In the genomic region with DNA sequence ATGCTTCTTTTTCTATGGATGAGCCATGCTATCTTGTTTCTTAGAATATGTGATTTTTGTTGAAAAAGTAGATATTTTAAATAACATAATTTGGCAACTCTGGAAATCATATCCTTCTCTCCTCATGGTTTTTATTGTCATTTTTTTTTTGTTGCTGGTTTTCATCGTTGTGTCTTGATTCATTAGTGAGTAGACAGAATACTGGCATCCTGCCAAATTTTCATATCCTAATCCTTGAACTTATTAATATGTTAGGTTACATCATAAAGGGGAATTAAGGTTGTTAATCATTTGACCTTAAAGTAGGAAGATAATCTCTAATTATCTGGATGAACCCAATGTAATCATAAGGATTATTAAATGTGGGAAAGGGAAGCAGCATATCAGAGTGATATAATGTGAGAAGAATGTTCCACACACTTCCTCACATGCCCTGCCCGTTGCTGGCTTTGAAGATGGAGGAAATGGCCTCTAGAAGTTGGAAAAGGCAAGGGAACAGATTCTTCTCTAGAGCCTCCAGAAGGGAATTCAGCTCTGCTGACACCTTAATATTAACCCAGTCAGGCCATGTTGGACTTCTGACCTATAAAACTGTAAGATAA, we compare ENCODE assay signal across 16 cellular contexts.
DNase-seq lines count a peak whose midpoint lies in the region.
"Had no signal": no experiment of that assay in that cellular context is flagged by ENCODE, and none has a peak within 500 bp of the region (broad histone marks: within the 10 kb centered on the region; RNA-seq: fewer than 3 reads in every experiment).

No MANE protein-coding gene starts in this region.

- H3K27me3 ChIP-seq in mesenchymal stem cell (ENCODE audit: control insufficient read depth in 1 of 2, insufficient read depth in 1 of 2, low read length in 2 of 2), result no peaks in the 10 kb centered on the region
- H3K27me3 ChIP-seq: neural progenitor cell had no signal

- no peak overlapping the region for H3K14ac ChIP-seq in mesenchymal stem cell (ENCODE audit: low read length in 2 of 2)

- H3K9ac ChIP-seq in mesenchymal stem cell (ENCODE audit: low read length), result no peak overlapping the region
- H3K9ac ChIP-seq: neural progenitor cell had no signal

- DNase-seq in HCEC 1CT, result peak; percentile 11
- peak; percentile 18 for DNase-seq in NCI-H69 (lab: John Stamatoyannopoulos, UW)
- no peak for DNase-seq in epithelial cell of prostate (ENCODE audit: low read depth, low spot score)
- peak; percentile 35 for DNase-seq in mesenchymal stem cell
- DNase-seq in C1 segment of cervical spinal cord (lab: John Stamatoyannopoulos, UW), result no peak
- DNase-seq in OCI-M1 (lab: John Stamatoyannopoulos, UW), result no peak
- DNase-seq in HK-2 (ENCODE audit: unreplicated experiment), result no peak
- DNase-seq: activated CD4-positive, alpha-beta memory T cell treated with anti-CD3 and anti-CD28 coated beads for 36 hours; effector memory CD8-positive, alpha-beta T cell; hypothalamus; NCI-H510A; RPMI8226; T1000 had no signal

- H2AFZ ChIP-seq in mesenchymal stem cell (ENCODE audit: low read depth, low read length), result no peak overlapping the region
- H2AFZ ChIP-seq: neural progenitor cell had no signal

- H3K27ac ChIP-seq in epithelial cell of prostate, result peak overlapping the region; percentile 6
- H3K27ac ChIP-seq in mesenchymal stem cell (ENCODE audit: low read length, poor library complexity, severe bottlenecking), result no peak overlapping the region
- H3K27ac ChIP-seq: neural progenitor cell, skin epidermis had no signal

- H3K79me1 ChIP-seq in mesenchymal stem cell (replicated peaks; ENCODE audit: low read length, poor library complexity, severe bottlenecking), result no peaks in the 10 kb centered on the region

- H3K4me1 ChIP-seq in mesenchymal stem cell (ENCODE audit: control insufficient read depth, insufficient read depth, low read depth, low read length), result no peaks in the 10 kb centered on the region
- H3K4me1 ChIP-seq: HAP-1, neural progenitor cell had no signal

- H4K91ac ChIP-seq in mesenchymal stem cell (ENCODE audit: low read length), result no peak overlapping the region

- no peak overlapping the region for H3K23ac ChIP-seq in mesenchymal stem cell (ENCODE audit: low read length in 2 of 2)

- H2BK120ac ChIP-seq in mesenchymal stem cell (ENCODE audit: low read depth, low read length), result no peak overlapping the region

- no peak overlapping the region for H3K18ac ChIP-seq in mesenchymal stem cell (ENCODE audit: low read depth in 1 of 2, low read length in 2 of 2)

- WGBS in mesenchymal stem cell, result no CpG with 5 or more reads among the region's 2 CpGs

- H3K4me2 ChIP-seq in mesenchymal stem cell (ENCODE audit: low read length, poor library complexity, severe bottlenecking), result no peak overlapping the region
- H3K4me2 ChIP-seq: neural progenitor cell had no signal

- no peak overlapping the region for H2BK15ac ChIP-seq in mesenchymal stem cell (ENCODE audit: low read depth, poor library complexity, severe bottlenecking)

- H3K4ac ChIP-seq in mesenchymal stem cell (ENCODE audit: low read depth in 1 of 2, low read length in 2 of 2), result no peak overlapping the region

- peaks cover 31% of the 10 kb centered on the region for H3K9me3 ChIP-seq in mesenchymal stem cell (ENCODE audit: control insufficient read depth, low read length)
- H3K9me3 ChIP-seq: HAP-1 had no signal

- no peak overlapping the region for H2BK5ac ChIP-seq in mesenchymal stem cell (ENCODE audit: low read depth, low read length, poor library complexity, severe bottlenecking)

- H3K4me3 ChIP-seq in mesenchymal stem cell (ENCODE audit: insufficient read depth in 1 of 2, low read depth in 1 of 2, low read length in 2 of 2), result no peak overlapping the region
- H3K4me3 ChIP-seq: HAP-1, neural progenitor cell, skin epidermis had no signal

- no peak overlapping the region for H2BK12ac ChIP-seq in mesenchymal stem cell (ENCODE audit: low read length in 2 of 2)

- no peak overlapping the region for H4K8ac ChIP-seq in mesenchymal stem cell (ENCODE audit: low read length)

- H2AK5ac ChIP-seq in mesenchymal stem cell (ENCODE audit: low read length, severe bottlenecking), result no peak overlapping the region

- H3K36me3 ChIP-seq in mesenchymal stem cell (ENCODE audit: control insufficient read depth in 1 of 2, insufficient read depth in 2 of 2, low read depth in 1 of 2, low read length in 2 of 2), result peaks cover 0 to 79% of the 10 kb centered on the region in 2 experiments
- H3K36me3 ChIP-seq: HAP-1, neural progenitor cell had no signal

Comparison
In these comparisons a context has a peak if more than half of its experiments do, and no peak if none do; other contexts are left out.
1. DNase-seq: peak in HCEC 1CT (single experiment), NCI-H69 (single experiment) and mesenchymal stem cell (single experiment); none in epithelial cell of prostate (single experiment), C1 segment of cervical spinal cord (0 of 14), OCI-M1 (single experiment) and HK-2 (single experiment).